ENCODE assay signal across 8 cellular contexts in genomic region chr6:24494726-24495515, GRCh38. TPM values are rescaled to one million over a fixed set of nuclear protein-coding genes. Genes with fewer than 3 reads are reported as not detected.
A peak's percentile ranks its signal among the peaks of the same experiment; 100 is the strongest.
DNase-seq lines count a peak whose midpoint lies in the region; ATAC-seq and TF ChIP-seq lines count a peak whose summit lies in the region.

Gene ALDH5A1, plus strand, starts transcription at chr6:24494969. Its CDS starts 28 bp downstream, at chr6:24494997.

- H3K27ac Mint-ChIP-seq in WTC11, result no peak within 1 kb of the TSS

- H3K4me1 Mint-ChIP-seq in WTC11, result peaks cover 33% of the 10 kb centered on the region

- peaks cover 37% of the 10 kb centered on the region for H3K27me3 Mint-ChIP-seq in WTC11 (ENCODE audit: low read depth)

- no peaks in the 10 kb centered on the region for H3K27me3 ChIP-seq in kidney epithelial cell (ENCODE audit: control insufficient read depth, insufficient read depth, low read length)

- no peaks in the 10 kb centered on the region for H3K36me3 ChIP-seq in kidney epithelial cell (ENCODE audit: control insufficient read depth, insufficient read depth, low read length)

- H3K9me3 Mint-ChIP-seq in WTC11, result peaks cover 14% of the 10 kb centered on the region

- peaks cover 13% of the 10 kb centered on the region for H3K36me3 Mint-ChIP-seq in WTC11

- POLR2A ChIA-PET in WTC11 (lab: Charles Lee), result interaction anchor here (0.6 to 1.4 kb wide), 6 partner anchors 16 to 209 kb away, joined by 3 to 4 read pairs (median 3); partner anchors contain the start of genes ACOT13 and TDP2

- CTCF ChIA-PET in WTC11 (lab: Charles Lee), result interaction anchor here (0.6 to 5.6 kb wide), 29 partner anchors 10 to 1027 kb away, joined by 3 to 58 read pairs (median 4); partner anchors contain the start of gene KIAA0319

- no peak for TF ChIP-seq CTCF in WTC11 (IDR thresholded peaks at IDR 0.05)
- no peak for TF ChIP-seq CTCF in cardiac fibroblast (IDR thresholded peaks at IDR 0.05; ENCODE audit: low read depth, low read length)
- peak; percentile 32 for TF ChIP-seq CTCF in kidney epithelial cell (IDR thresholded peaks at IDR 0.05; ENCODE audit: insufficient read depth, low read length, poor library complexity, severe bottlenecking)

- peak; percentile 56 to 81 for DNase-seq in NCI-H2081 (lab: John Stamatoyannopoulos, UW)
- DNase-seq in NCI-H2081 treated with DMSO at 0.1 percent for 48 hours (lab: John Stamatoyannopoulos, UW), result no peak
- peak; percentile 58 for DNase-seq in NCI-H2029 (lab: John Stamatoyannopoulos, UW)
- DNase-seq in WTC11 (ENCODE audit: low spot score), result peak; percentile 78
- peak; percentile 44 to 63 for DNase-seq in cardiac fibroblast (ENCODE audit: low read depth in 2 of 2)
- DNase-seq in kidney epithelial cell (ENCODE audit: low read depth), result no peak
- DNase-seq in stimulated activated CD4-positive, alpha-beta T cell treated with anti-CD3 and anti-CD28 coated beads, Interleukin-15, amount 100 ng/mL, for 48 hours (ENCODE audit: low read depth in 2 of 2), result peak; percentile 68 to 74

- ATAC-seq in HG02852 (IDR thresholded peaks at IDR 0.05; ENCODE audit: unreplicated experiment), result peak; percentile 58
- ATAC-seq in WTC11, result peak; percentile 72

- peak within 1 kb of the TSS; percentile 78 for H3K4me3 Mint-ChIP-seq in WTC11

- H3K4me3 ChIP-seq in cardiac fibroblast (replicated peaks in 1 of 2; ENCODE audit: low read depth in 2 of 2, low read length in 2 of 2) (peak within 1 kb of the TSS; percentile 53 to 59), kidney epithelial cell (ENCODE audit: low read depth, low read length) (peak within 1 kb of the TSS; percentile 50)

TF ChIP-seq in WTC11, 78 proteins besides CTCF, POLR2A, EP300 and RAD21 (continues in another document):
- 0 out of 2 replicates have a peak, but pooled peaks have one; percentile 56 for TF ChIP-seq ZNF512 (CRISPR knock-in tag; IDR thresholded peaks at IDR 0.05; ENCODE audit: borderline replicate concordance)
- 0 out of 2 replicates have a peak, but pooled peaks have one; percentile 30 for TF ChIP-seq ETV6 (CRISPR knock-in tag; IDR thresholded peaks at IDR 0.05)
- TF ChIP-seq, protein P1, sequence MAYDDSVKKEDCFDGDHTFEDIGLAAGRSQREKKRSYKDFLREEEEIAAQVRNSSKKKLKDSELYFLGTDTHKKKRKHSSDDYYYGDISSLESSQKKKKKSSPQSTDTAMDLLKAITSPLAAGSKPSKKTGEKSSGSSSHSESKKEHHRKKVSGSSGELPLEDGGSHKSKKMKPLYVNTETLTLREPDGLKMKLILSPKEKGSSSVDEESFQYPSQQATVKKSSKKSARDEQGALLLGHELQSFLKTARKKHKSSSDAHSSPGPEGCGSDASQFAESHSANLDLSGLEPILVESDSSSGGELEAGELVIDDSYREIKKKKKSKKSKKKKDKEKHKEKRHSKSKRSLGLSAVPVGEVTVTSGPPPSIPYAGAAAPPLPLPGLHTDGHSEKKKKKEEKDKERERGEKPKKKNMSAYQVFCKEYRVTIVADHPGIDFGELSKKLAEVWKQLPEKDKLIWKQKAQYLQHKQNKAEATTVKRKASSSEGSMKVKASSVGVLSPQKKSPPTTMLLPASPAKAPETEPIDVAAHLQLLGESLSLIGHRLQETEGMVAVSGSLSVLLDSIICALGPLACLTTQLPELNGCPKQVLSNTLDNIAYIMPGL (CRISPR knock-in tag; IDR thresholded peaks at IDR 0.05), result peak; percentile 54
- TF ChIP-seq ZNF671 (CRISPR knock-in tag; IDR thresholded peaks at IDR 0.05), result no peak
- TF ChIP-seq IRF1 (CRISPR knock-in tag; IDR thresholded peaks at IDR 0.05), result peak; percentile 47; the same call in 1 of the 2 replicates
- TF ChIP-seq SOX15 (CRISPR knock-in tag; IDR thresholded peaks at IDR 0.05), result no peak
- peak; percentile 51; the same call in 1 of the 2 replicates for TF ChIP-seq SP1 (CRISPR knock-in tag; conservative IDR thresholded peaks at IDR 0.05)
- TF ChIP-seq, protein P2, sequence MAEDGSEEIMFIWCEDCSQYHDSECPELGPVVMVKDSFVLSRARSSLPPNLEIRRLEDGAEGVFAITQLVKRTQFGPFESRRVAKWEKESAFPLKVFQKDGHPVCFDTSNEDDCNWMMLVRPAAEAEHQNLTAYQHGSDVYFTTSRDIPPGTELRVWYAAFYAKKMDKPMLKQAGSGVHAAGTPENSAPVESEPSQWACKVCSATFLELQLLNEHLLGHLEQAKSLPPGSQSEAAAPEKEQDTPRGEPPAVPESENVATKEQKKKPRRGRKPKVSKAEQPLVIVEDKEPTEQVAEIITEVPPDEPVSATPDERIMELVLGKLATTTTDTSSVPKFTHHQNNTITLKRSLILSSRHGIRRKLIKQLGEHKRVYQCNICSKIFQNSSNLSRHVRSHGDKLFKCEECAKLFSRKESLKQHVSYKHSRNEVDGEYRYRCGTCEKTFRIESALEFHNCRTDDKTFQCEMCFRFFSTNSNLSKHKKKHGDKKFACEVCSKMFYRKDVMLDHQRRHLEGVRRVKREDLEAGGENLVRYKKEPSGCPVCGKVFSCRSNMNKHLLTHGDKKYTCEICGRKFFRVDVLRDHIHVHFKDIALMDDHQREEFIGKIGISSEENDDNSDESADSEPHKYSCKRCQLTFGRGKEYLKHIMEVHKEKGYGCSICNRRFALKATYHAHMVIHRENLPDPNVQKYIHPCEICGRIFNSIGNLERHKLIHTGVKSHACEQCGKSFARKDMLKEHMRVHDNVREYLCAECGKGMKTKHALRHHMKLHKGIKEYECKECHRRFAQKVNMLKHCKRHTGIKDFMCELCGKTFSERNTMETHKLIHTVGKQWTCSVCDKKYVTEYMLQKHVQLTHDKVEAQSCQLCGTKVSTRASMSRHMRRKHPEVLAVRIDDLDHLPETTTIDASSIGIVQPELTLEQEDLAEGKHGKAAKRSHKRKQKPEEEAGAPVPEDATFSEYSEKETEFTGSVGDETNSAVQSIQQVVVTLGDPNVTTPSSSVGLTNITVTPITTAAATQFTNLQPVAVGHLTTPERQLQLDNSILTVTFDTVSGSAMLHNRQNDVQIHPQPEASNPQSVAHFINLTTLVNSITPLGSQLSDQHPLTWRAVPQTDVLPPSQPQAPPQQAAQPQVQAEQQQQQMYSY (CRISPR knock-in tag; IDR thresholded peaks at IDR 0.05), result 0 out of 2 replicates have a peak, but pooled peaks have one; percentile 33
- no peak; the same call in 1 of the 2 replicates for TF ChIP-seq ZNF263 (CRISPR knock-in tag; IDR thresholded peaks at IDR 0.05; ENCODE audit: low read depth)
- TF ChIP-seq E2F5 (CRISPR knock-in tag; IDR thresholded peaks at IDR 0.05), result peak; percentile 47
- TF ChIP-seq, protein P3, sequence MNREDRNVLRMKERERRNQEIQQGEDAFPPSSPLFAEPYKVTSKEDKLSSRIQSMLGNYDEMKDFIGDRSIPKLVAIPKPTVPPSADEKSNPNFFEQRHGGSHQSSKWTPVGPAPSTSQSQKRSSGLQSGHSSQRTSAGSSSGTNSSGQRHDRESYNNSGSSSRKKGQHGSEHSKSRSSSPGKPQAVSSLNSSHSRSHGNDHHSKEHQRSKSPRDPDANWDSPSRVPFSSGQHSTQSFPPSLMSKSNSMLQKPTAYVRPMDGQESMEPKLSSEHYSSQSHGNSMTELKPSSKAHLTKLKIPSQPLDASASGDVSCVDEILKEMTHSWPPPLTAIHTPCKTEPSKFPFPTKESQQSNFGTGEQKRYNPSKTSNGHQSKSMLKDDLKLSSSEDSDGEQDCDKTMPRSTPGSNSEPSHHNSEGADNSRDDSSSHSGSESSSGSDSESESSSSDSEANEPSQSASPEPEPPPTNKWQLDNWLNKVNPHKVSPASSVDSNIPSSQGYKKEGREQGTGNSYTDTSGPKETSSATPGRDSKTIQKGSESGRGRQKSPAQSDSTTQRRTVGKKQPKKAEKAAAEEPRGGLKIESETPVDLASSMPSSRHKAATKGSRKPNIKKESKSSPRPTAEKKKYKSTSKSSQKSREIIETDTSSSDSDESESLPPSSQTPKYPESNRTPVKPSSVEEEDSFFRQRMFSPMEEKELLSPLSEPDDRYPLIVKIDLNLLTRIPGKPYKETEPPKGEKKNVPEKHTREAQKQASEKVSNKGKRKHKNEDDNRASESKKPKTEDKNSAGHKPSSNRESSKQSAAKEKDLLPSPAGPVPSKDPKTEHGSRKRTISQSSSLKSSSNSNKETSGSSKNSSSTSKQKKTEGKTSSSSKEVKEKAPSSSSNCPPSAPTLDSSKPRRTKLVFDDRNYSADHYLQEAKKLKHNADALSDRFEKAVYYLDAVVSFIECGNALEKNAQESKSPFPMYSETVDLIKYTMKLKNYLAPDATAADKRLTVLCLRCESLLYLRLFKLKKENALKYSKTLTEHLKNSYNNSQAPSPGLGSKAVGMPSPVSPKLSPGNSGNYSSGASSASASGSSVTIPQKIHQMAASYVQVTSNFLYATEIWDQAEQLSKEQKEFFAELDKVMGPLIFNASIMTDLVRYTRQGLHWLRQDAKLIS (CRISPR knock-in tag; IDR thresholded peaks at IDR 0.05; ENCODE audit: borderline replicate concordance), result no peak
- peak; percentile 70; the same call in 1 of the 2 replicates for TF ChIP-seq JUN (CRISPR knock-in tag; IDR thresholded peaks at IDR 0.05)

RNA-seq across cellular contexts. Expression of gene ALDH5A1, which starts in this region (rescaled TPM):
- 5.1 to 6.7 TPM (median 5.5 TPM) in 3 replicates for total RNA-seq in WTC11 (2021)
- total RNA-seq in kidney epithelial cell, result 7.7 and 8.4 TPM in 2 replicates

Comparison
In these comparisons a context has a peak if more than half of its experiments do, and no peak if none do; other contexts are left out.
1. DNase-seq: peak in NCI-H2081 (2 of 2), NCI-H2029 (single experiment), WTC11 (single experiment), cardiac fibroblast (2 of 2) and stimulated activated CD4-positive, alpha-beta T cell treated with anti-CD3 and anti-CD28 coated beads, Interleukin-15, amount 100 ng/mL, for 48 hours (2 of 2); none in NCI-H2081 treated with DMSO at 0.1 percent for 48 hours (single experiment) and kidney epithelial cell (single experiment).